In genomic region chr2:176133366-176133765, GRCh38 we compare ENCODE assay signal across 2 cellular contexts.
TF ChIP-seq lines count a peak whose summit lies in the region.

No MANE protein-coding gene starts in this region.

TF ChIP-seq in SK-N-SH, 30 proteins besides CTCF, POLR2A, EP300 and RAD21:
- TF ChIP-seq SIN3A (IDR thresholded peaks at IDR 0.05; ENCODE audit: borderline replicate concordance, low read depth, low read length), result no peak
- TF ChIP-seq FOXM1 (IDR thresholded peaks at IDR 0.05; ENCODE audit: low read depth), result no peak
- no peak for TF ChIP-seq GATA2 (CRISPR knock-in tag; IDR thresholded peaks at IDR 0.05)
- TF ChIP-seq PBX3 (IDR thresholded peaks at IDR 0.05), result no peak
- no peak for TF ChIP-seq TEAD4 (IDR thresholded peaks at IDR 0.05; ENCODE audit: borderline replicate concordance, insufficient read depth)
- no peak for TF ChIP-seq FOXJ3 (CRISPR knock-in tag; IDR thresholded peaks at IDR 0.05)
- TF ChIP-seq ZBTB33 (IDR thresholded peaks at IDR 0.05; ENCODE audit: borderline replicate concordance, low read depth), result no peak
- TF ChIP-seq CHD2 (IDR thresholded peaks at IDR 0.05; ENCODE audit: low read length, partially characterized antibody), result no peak
- TF ChIP-seq YY1 (IDR thresholded peaks at IDR 0.05; ENCODE audit: low read depth), result no peak
- TF ChIP-seq TCF12 (IDR thresholded peaks at IDR 0.05), result no peak
- no peak for TF ChIP-seq FOSL2 (IDR thresholded peaks at IDR 0.05; ENCODE audit: borderline replicate concordance, low read depth)

TF ChIP-seq in SK-N-SH treated with all-trans-retinoic acid at 6 μM for 48 hours, 23 proteins besides CTCF, POLR2A, EP300 and RAD21:
- TF ChIP-seq TCF4 (CRISPR knock-in tag; IDR thresholded peaks at IDR 0.05; ENCODE audit: borderline replicate concordance) (no peak), OSR1 (CRISPR knock-in tag; IDR thresholded peaks at IDR 0.05) (no peak), ZNF8 (CRISPR knock-in tag; IDR thresholded peaks at IDR 0.05) (no peak), ZNF70 (CRISPR knock-in tag; IDR thresholded peaks at IDR 0.05) (no peak), SNAI2 (CRISPR knock-in tag; IDR thresholded peaks at IDR 0.05) (no peak), ARNTL (CRISPR knock-in tag; IDR thresholded peaks at IDR 0.05; ENCODE audit: borderline replicate concordance, low read depth) (no peak), ZC3H10 (CRISPR knock-in tag; IDR thresholded peaks at IDR 0.05) (no peak), CSDC2 (CRISPR knock-in tag; IDR thresholded peaks at IDR 0.05) (no peak), ESRRG (CRISPR knock-in tag; IDR thresholded peaks at IDR 0.05) (no peak), ZFP30 (CRISPR knock-in tag; IDR thresholded peaks at IDR 0.05) (no peak), PATZ1 (CRISPR knock-in tag; IDR thresholded peaks at IDR 0.05; ENCODE audit: borderline replicate concordance) (no peak), GLIS3 (CRISPR knock-in tag; IDR thresholded peaks at IDR 0.05) (no peak), CSRNP3 (CRISPR knock-in tag; IDR thresholded peaks at IDR 0.05) (no peak), ISL1 (CRISPR knock-in tag; IDR thresholded peaks at IDR 0.05) (no peak), ZNF565 (CRISPR knock-in tag; conservative IDR thresholded peaks at IDR 0.05; ENCODE audit: low read depth) (no peak), CREB5 (CRISPR knock-in tag; IDR thresholded peaks at IDR 0.05; ENCODE audit: low read depth) (no peak), POU6F1 (CRISPR knock-in tag; IDR thresholded peaks at IDR 0.05; ENCODE audit: borderline replicate concordance, low read depth) (no peak), PPARA (CRISPR knock-in tag; IDR thresholded peaks at IDR 0.05; ENCODE audit: borderline replicate concordance) (no peak), TOX (CRISPR knock-in tag; IDR thresholded peaks at IDR 0.05; ENCODE audit: borderline replicate concordance) (no peak)
